In genomic region chr7:2195403-2196246, GRCh38 we compare ENCODE assay signal across 14 cellular contexts. TPM values are rescaled to one million over a fixed set of nuclear protein-coding genes. Genes with fewer than 3 reads are reported as not detected.
DNase-seq lines count a peak whose midpoint lies in the region; FAIRE-seq and TF ChIP-seq lines count a peak whose summit lies in the region.
"Had no signal": no experiment of that assay in that cellular context is flagged by ENCODE, and none has a peak within 500 bp of the region (broad histone marks: within the 10 kb centered on the region; RNA-seq: fewer than 3 reads in every experiment).

No MANE protein-coding gene starts in this region.

- H3K27me3 ChIP-seq in keratinocyte (ENCODE audit: control insufficient read depth, extremely low read depth, insufficient read depth, low read length) = no peaks in the 10 kb centered on the region
- H3K27me3 ChIP-seq in HAP-1 (ENCODE audit: low read depth) = no peaks in the 10 kb centered on the region
- no peaks in the 10 kb centered on the region for H3K27me3 ChIP-seq in spleen (replicated peaks in 1 of 7)
- H3K27me3 ChIP-seq: colonic mucosa, transverse colon had no signal

- H3K9me3 ChIP-seq in keratinocyte (ENCODE audit: control insufficient read depth, low read depth, low read length) (no peaks in the 10 kb centered on the region), HAP-1 (peaks cover 6% of the 10 kb centered on the region; the same call in 1 of the 2 replicates), spleen (peaks cover 0 to 15% (median 11%) of the 10 kb centered on the region in 8 donors)
- H3K9me3 ChIP-seq: colonic mucosa, transverse colon had no signal

- no peaks in the 10 kb centered on the region for H3K79me2 ChIP-seq in keratinocyte (ENCODE audit: control insufficient read depth, insufficient read depth, low read length)

- no peaks in the 10 kb centered on the region for H4K20me1 ChIP-seq in keratinocyte (ENCODE audit: control insufficient read depth, extremely low read depth, insufficient read depth, low read length)

- H2AFZ ChIP-seq in keratinocyte (ENCODE audit: control insufficient read depth, low read length) = no peak overlapping the region

- FAIRE-seq in keratinocyte (lab: Jason Lieb, UNC) = peak; percentile 97
- FAIRE-seq: A204.1 had no signal

- H3K36me3 ChIP-seq in keratinocyte (ENCODE audit: control insufficient read depth in 2 of 2, extremely low read depth in 1 of 2, insufficient read depth in 2 of 2, low read length in 2 of 2) (peaks cover 2 to 7% of the 10 kb centered on the region in 2 experiments), HAP-1 (replicated peaks) (peaks cover 24% of the 10 kb centered on the region), spleen (peaks cover 0 to 93% (median 31%) of the 10 kb centered on the region in 6 donors)
- H3K36me3 ChIP-seq: colonic mucosa had no signal

- no peak overlapping the region for H3K9ac ChIP-seq in keratinocyte (ENCODE audit: control insufficient read depth, extremely low read depth, insufficient read depth, low read length)

- peak overlapping the region; percentile 43 for H3K4me2 ChIP-seq in keratinocyte (ENCODE audit: control insufficient read depth, extremely low read depth, insufficient read depth, low read depth, low read length)

- dilution Hi-C loops in keratinocyte (cut with MboI; ENCODE audit: extremely low pct_ligation_motif_present, low sequenced_read_pairs) = no loop called here

- no peak overlapping the region for H3K27ac ChIP-seq in keratinocyte (ENCODE audit: control insufficient read depth, insufficient read depth, low read length)
- no peak overlapping the region for H3K27ac ChIP-seq in spleen
- H3K27ac ChIP-seq: colonic mucosa, transverse colon had no signal

- WGBS in spleen, 5 donors = 95 to 99% (median 95%) methylated on average over 10 to 13 of the region's 13 CpGs

- no peak overlapping the region for H3K4me3 ChIP-seq in keratinocyte (ENCODE audit: control insufficient read depth in 2 of 3, extremely low read depth in 1 of 3, insufficient read depth in 2 of 3, low read depth in 1 of 3, low read length in 3 of 3)
- H3K4me3 ChIP-seq in HAP-1 = no peak overlapping the region
- no peak overlapping the region for H3K4me3 ChIP-seq in spleen
- H3K4me3 ChIP-seq: colonic mucosa, transverse colon had no signal

- H3K4me1 ChIP-seq in keratinocyte (ENCODE audit: control insufficient read depth, extremely low read depth, insufficient read depth, low read length) = peaks cover 11% of the 10 kb centered on the region
- peaks cover 7% of the 10 kb centered on the region for H3K4me1 ChIP-seq in HAP-1
- no peaks in the 10 kb centered on the region for H3K4me1 ChIP-seq in spleen
- H3K4me1 ChIP-seq: Caco-2, colonic mucosa, transverse colon had no signal

- peak; percentile 43 for DNase-seq in activated CD8-positive, alpha-beta memory T cell treated with anti-CD3 and anti-CD28 coated beads, Interleukin-2, amount 50 U/mL, for 48 hours
- DNase-seq in activated CD8-positive, alpha-beta memory T cell treated with anti-CD3 and anti-CD28 coated beads for 24 hours = no peak
- DNase-seq in cerebellar cortex (ENCODE audit: low spot score) = peak; percentile 95
- peak; percentile 48 for DNase-seq in keratinocyte (ENCODE audit: low read depth, low spot score)
- no peak for DNase-seq in HAP-1 (ENCODE audit: low spot score in 2 of 2)
- no peak for DNase-seq in spleen
- DNase-seq in kidney tubule cell (ENCODE audit: low spot score) = no peak
- no peak for DNase-seq in activated naive CD4-positive, alpha-beta T cell treated with Interleukin-2 at 50 U/mL for 16 hours
- DNase-seq: colonic mucosa, Kasumi-1, NCI-H2081 treated with DMSO at 0.1 percent for 48 hours, transverse colon had no signal

- no peak for TF ChIP-seq POLR2A in spleen (IDR thresholded peaks at IDR 0.05)

- intact Hi-C loops in spleen (cut with DNase I; ENCODE audit: low total_unique reads) = no loop called here

- no peaks in the 10 kb centered on the region for H3K9me1 ChIP-seq in keratinocyte (ENCODE audit: control insufficient read depth, extremely low read depth, insufficient read depth, low read length)

- TF ChIP-seq CTCF in keratinocyte (optimal IDR thresholded peaks at IDR 0.05 in 1 of 3, IDR thresholded peaks at IDR 0.05 in 1 of 3, conservative IDR thresholded peaks at IDR 0.05 in 1 of 3; ENCODE audit: extremely low read depth in 1 of 3, insufficient read depth in 2 of 3, low read length in 3 of 3) = no peak
- TF ChIP-seq CTCF in spleen (IDR thresholded peaks at IDR 0.05 in 8 of 11, conservative IDR thresholded peaks at IDR 0.05 in 3 of 11) = no peak

- in situ Hi-C loops in HAP-1 (cut with MboI; ENCODE audit: low sequenced_read_pairs) = no loop called here

RNA-seq across cellular contexts. Expression of gene MAD1L1, which starts 37.1 kb away (rescaled TPM):
- 18.0 to 27.0 TPM (median 18.1 TPM) in 3 replicates for polyA plus RNA-seq in keratinocyte
- 17.7 TPM for polyA plus RNA-seq in keratinocyte (2011; ENCODE audit: low read depth)
- polyA plus RNA-seq in keratinocyte (2011; cell fraction: cytosol; rRNA removed) = 12.2 and 28.2 TPM in 2 replicates
- 16.0 and 26.1 TPM in 2 replicates for polyA plus RNA-seq in keratinocyte (2011; cell fraction: nucleus; rRNA removed)
- 15.6 and 31.8 TPM in 2 replicates for polyA plus RNA-seq in keratinocyte (2012; ENCODE audit: low replicate concordance)
- polyA minus RNA-seq in keratinocyte = 20.4 to 53.4 TPM (median 24.8 TPM) in 3 replicates
- polyA minus RNA-seq in keratinocyte (2011; cell fraction: cytosol; rRNA and poly(A)+ RNA removed) = 74.2 TPM
- 18.6 and 25.3 TPM in 2 replicates for polyA minus RNA-seq in keratinocyte (2011; cell fraction: nucleus; rRNA and poly(A)+ RNA removed)
- 100 to 1,000 TPM in 1 of 7 donors, 10 to 100 TPM in 6; 47.3 to 104 (median 62.0) TPM for total RNA-seq in spleen
- polyA plus RNA-seq in spleen = 100 to 1,000 TPM in 1 of 3 donors, 10 to 100 TPM in 2; 48.8 to 118 (median 75.0) TPM

RNA-seq across cellular contexts. Expression of gene MRM2, which starts 46.4 kb away (rescaled TPM):
- polyA plus RNA-seq in keratinocyte (15.5 to 28.2 TPM (median 21.5 TPM) in 3 replicates), spleen (10 to 100 TPM; 24.1 to 35.8 (median 27.2) TPM)
- 13.7 TPM for polyA plus RNA-seq in keratinocyte (2011; ENCODE audit: low read depth)
- polyA plus RNA-seq in keratinocyte (2011; cell fraction: cytosol; rRNA removed) = 19.2 and 19.8 TPM in 2 replicates
- 12.8 and 15.2 TPM in 2 replicates for polyA plus RNA-seq in keratinocyte (2011; cell fraction: nucleus; rRNA removed)
- 21.8 and 27.8 TPM in 2 replicates for polyA plus RNA-seq in keratinocyte (2012; ENCODE audit: low replicate concordance)
- polyA minus RNA-seq in keratinocyte = 9.7 to 17.3 TPM (median 13.3 TPM) in 3 replicates
- 7.7 TPM for polyA minus RNA-seq in keratinocyte (2011; cell fraction: cytosol; rRNA and poly(A)+ RNA removed)
- polyA minus RNA-seq in keratinocyte (2011; cell fraction: nucleus; rRNA and poly(A)+ RNA removed) = 6.7 and 8.0 TPM in 2 replicates
- 10 to 100 TPM; 19.0 to 24.7 (median 23.3) TPM for total RNA-seq in spleen

RNA-seq across cellular contexts. Expression of gene NUDT1, which starts 46.4 kb away (rescaled TPM):
- polyA plus RNA-seq in keratinocyte (15.8 to 31.1 TPM (median 21.9 TPM) in 3 replicates), spleen (10 to 100 TPM; 38.2 to 69.3 (median 42.4) TPM)
- 2.1 TPM for polyA plus RNA-seq in keratinocyte (2011; ENCODE audit: low read depth)
- 9.4 and 16.5 TPM in 2 replicates for polyA plus RNA-seq in keratinocyte (2011; cell fraction: cytosol; rRNA removed)
- polyA plus RNA-seq in keratinocyte (2011; cell fraction: nucleus; rRNA removed) = 8.7 and 12.9 TPM in 2 replicates
- polyA plus RNA-seq in keratinocyte (2012; ENCODE audit: low replicate concordance) = 10.3 and 57.0 TPM in 2 replicates
- polyA minus RNA-seq in keratinocyte = 13.3 to 25.2 TPM (median 16.0 TPM) in 3 replicates
- polyA minus RNA-seq in keratinocyte (2011; cell fraction: cytosol; rRNA and poly(A)+ RNA removed) = 12.7 TPM
- 2.2 and 3.2 TPM in 2 replicates for polyA minus RNA-seq in keratinocyte (2011; cell fraction: nucleus; rRNA and poly(A)+ RNA removed)
- 10 to 100 TPM; 13.7 to 29.4 (median 20.4) TPM for total RNA-seq in spleen

Comparison
In these comparisons a context has a peak if more than half of its experiments do, and no peak if none do; other contexts are left out.
1. DNase-seq: peak in activated CD8-positive, alpha-beta memory T cell treated with anti-CD3 and anti-CD28 coated beads, Interleukin-2, amount 50 U/mL, for 48 hours (single experiment), cerebellar cortex (single experiment) and keratinocyte (single experiment); none in activated CD8-positive, alpha-beta memory T cell treated with anti-CD3 and anti-CD28 coated beads for 24 hours (single experiment), HAP-1 (0 of 2), spleen (single experiment), kidney tubule cell (single experiment) and activated naive CD4-positive, alpha-beta T cell treated with Interleukin-2 at 50 U/mL for 16 hours (single experiment).